9 cellular contexts compared by ENCODE assay signal in genomic region chr12:93381183-93381975, GRCh38. TPM values are rescaled to one million over a fixed set of nuclear protein-coding genes. Genes with fewer than 3 reads are reported as not detected.
DNase-seq lines count a peak whose midpoint lies in the region; ATAC-seq and TF ChIP-seq lines count a peak whose summit lies in the region.
"Had no signal": no experiment of that assay in that cellular context is flagged by ENCODE, and none has a peak within 500 bp of the region (broad histone marks: within the 10 kb centered on the region; RNA-seq: fewer than 3 reads in every experiment).

No MANE protein-coding gene starts in this region.

- H3K36me3 ChIP-seq in BLaER1 (peaks cover 36% of the 10 kb centered on the region), Loucy (ENCODE audit: insufficient read depth, low read length) (no peaks in the 10 kb centered on the region)

- H4K20me1 ChIP-seq in BLaER1, result peaks cover 73% of the 10 kb centered on the region
- peaks cover 49% of the 10 kb centered on the region for H4K20me1 ChIP-seq in Loucy (ENCODE audit: insufficient read depth, low read length, poor library complexity, severe bottlenecking)

- peaks cover 80% of the 10 kb centered on the region for H3K79me2 ChIP-seq in Loucy (ENCODE audit: insufficient read depth, low read length)

- H3F3A ChIP-seq in Loucy (ENCODE audit: low read depth), result no peaks in the 10 kb centered on the region

- no peaks in the 10 kb centered on the region for H3K9me3 Mint-ChIP-seq in natural killer cell treated with Interleukin-12 subunit alpha and Interleukin-12 subunit beta and Interleukin-15 and Interleukin-18, amount 100 ng/mL, for 72 hours

- H3K9me3 ChIP-seq in BLaER1 (peaks cover 4% of the 10 kb centered on the region; the same call in 1 of the 2 replicates), Loucy (ENCODE audit: insufficient read depth, low read depth, low read length) (no peaks in the 10 kb centered on the region)

- DNase-seq in dermis blood vessel endothelial cell, result peak; percentile 29
- DNase-seq in natural killer cell treated with Interleukin-12 subunit alpha and Interleukin-12 subunit beta and Interleukin-15 and Interleukin-18, amount 100 ng/mL, for 72 hours (ENCODE audit: low spot score), result no peak
- no peak for DNase-seq in DMS53 treated with DMSO at 0.1 percent for 48 hours (lab: John Stamatoyannopoulos, UW; ENCODE audit: unreplicated experiment)
- no peak for DNase-seq in A172 (ENCODE audit: low spot score)
- DNase-seq: activated CD4-positive, alpha-beta T cell treated with anti-CD3 and anti-CD28 coated beads for 4 hours had no signal

- no peaks in the 10 kb centered on the region for H3K9me2 ChIP-seq in Loucy (replicated peaks; ENCODE audit: low read depth, low read length)

- peak overlapping the region; percentile 98 for H3K4me3 Mint-ChIP-seq in natural killer cell treated with Interleukin-12 subunit alpha and Interleukin-12 subunit beta and Interleukin-15 and Interleukin-18, amount 100 ng/mL, for 72 hours

- peak overlapping the region; percentile 77; the same call in 1 of the 2 replicates for H3K4me3 ChIP-seq in BLaER1
- peak overlapping the region; percentile 84 for H3K4me3 ChIP-seq in Loucy (ENCODE audit: low read length, poor library complexity, severe bottlenecking)

- no peak for ATAC-seq in natural killer cell treated with Interleukin-12 subunit alpha and Interleukin-12 subunit beta and Interleukin-15 and Interleukin-18, amount 100 ng/mL, for 72 hours
- ATAC-seq in GM21390 (IDR thresholded peaks at IDR 0.05; ENCODE audit: unreplicated experiment) (no peak), GM21717 (IDR thresholded peaks at IDR 0.05; ENCODE audit: unreplicated experiment) (no peak)

- peak overlapping the region; percentile 62 for H3K9ac ChIP-seq in BLaER1
- H3K9ac ChIP-seq in Loucy (ENCODE audit: low read depth, low read length, poor library complexity, severe bottlenecking), result peak overlapping the region; percentile 84

- H3K4me1 ChIP-seq in BLaER1 (peaks cover 35% of the 10 kb centered on the region), Loucy (ENCODE audit: insufficient read depth, low read length, poor library complexity, severe bottlenecking) (peaks cover 37% of the 10 kb centered on the region)

- peaks cover 0 to 3% of the 10 kb centered on the region in 2 donors for H3K27me3 Mint-ChIP-seq in natural killer cell treated with Interleukin-12 subunit alpha and Interleukin-12 subunit beta and Interleukin-15 and Interleukin-18, amount 100 ng/mL, for 72 hours

- peak overlapping the region in 1 of 2 donors; percentile 98 for H3K27ac Mint-ChIP-seq in natural killer cell treated with Interleukin-12 subunit alpha and Interleukin-12 subunit beta and Interleukin-15 and Interleukin-18, amount 100 ng/mL, for 72 hours

- no peak overlapping the region for H3K27ac ChIP-seq in BLaER1

- H2AFZ ChIP-seq in Loucy (ENCODE audit: low read length), result no peak overlapping the region

- H3K4me2 ChIP-seq in BLaER1, result peak overlapping the region; percentile 95
- peak overlapping the region; percentile 73 for H3K4me2 ChIP-seq in Loucy (ENCODE audit: low read depth, low read length, poor library complexity, severe bottlenecking)

- H3K4me1 Mint-ChIP-seq in natural killer cell treated with Interleukin-12 subunit alpha and Interleukin-12 subunit beta and Interleukin-15 and Interleukin-18, amount 100 ng/mL, for 72 hours (ENCODE audit: low read depth in 2 of 2), result peaks cover 44 to 51% of the 10 kb centered on the region in 2 donors

- H3K36me3 Mint-ChIP-seq in natural killer cell treated with Interleukin-12 subunit alpha and Interleukin-12 subunit beta and Interleukin-15 and Interleukin-18, amount 100 ng/mL, for 72 hours, result no peaks in the 10 kb centered on the region

- TF ChIP-seq CTCF in Loucy (conservative IDR thresholded peaks at IDR 0.05; ENCODE audit: low read length), result no peak

- no peaks in the 10 kb centered on the region for H3K27me3 ChIP-seq in BLaER1
- no peaks in the 10 kb centered on the region for H3K27me3 ChIP-seq in Loucy (ENCODE audit: insufficient read depth, low read length, poor library complexity, severe bottlenecking)

RNA-seq across cellular contexts. Expression of gene NUDT4, which starts 3.7 kb away (rescaled TPM):
- total RNA-seq in dermis blood vessel endothelial cell, result 154 and 162 TPM in 2 replicates
- 10 to 100 TPM; 30.3 to 32.8 TPM for total RNA-seq in natural killer cell treated with Interleukin-12 subunit alpha and Interleukin-12 subunit beta and Interleukin-15 and Interleukin-18, amount 100 ng/mL, for 72 hours
- 25.6 and 26.3 TPM in 2 replicates for total RNA-seq in A172 (2014; rRNA removed; shearing (Covaris generic))
